In the genomic region with DNA sequence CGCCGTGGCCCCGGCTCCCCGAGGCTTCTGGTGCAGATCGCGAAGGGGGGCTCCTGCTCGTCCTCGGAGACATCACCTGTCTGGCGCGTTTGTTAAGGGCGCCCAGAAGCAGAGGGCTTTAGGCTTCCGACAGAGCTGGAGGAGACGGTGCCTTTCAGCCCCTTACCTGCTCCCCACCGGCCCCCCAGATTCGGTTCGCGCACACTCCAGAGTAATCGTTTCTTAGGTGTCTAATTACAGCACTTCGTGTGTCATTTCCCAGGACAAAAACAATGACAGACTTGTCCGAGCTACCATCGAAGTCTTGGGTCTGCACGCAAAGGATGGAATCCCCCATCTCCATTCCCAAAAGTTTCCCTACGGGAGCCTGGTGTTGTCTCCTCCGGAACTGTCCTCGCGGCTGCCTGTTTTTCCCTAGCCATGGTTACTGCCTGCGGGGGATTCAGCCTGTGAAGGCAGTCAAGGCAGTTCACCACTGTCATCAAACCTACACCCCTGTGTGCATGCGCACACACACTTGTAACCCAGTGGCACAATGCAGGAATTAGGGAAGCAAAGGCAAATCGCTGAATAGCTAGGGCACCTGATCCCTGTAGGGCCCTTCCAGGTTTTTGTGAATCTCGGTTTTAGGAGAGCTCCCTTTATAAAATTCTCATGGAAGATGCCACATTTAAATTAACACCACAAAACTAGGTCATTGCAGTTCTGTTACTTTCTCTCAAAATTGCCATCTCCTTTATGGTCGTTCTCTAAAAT, we compare ENCODE assay signal across 8 cellular contexts. TPM values are rescaled to one million over a fixed set of nuclear protein-coding genes. Genes with fewer than 3 reads are reported as not detected.
DNase-seq lines count a peak whose midpoint lies in the region; ATAC-seq and TF ChIP-seq lines count a peak whose summit lies in the region.

No MANE protein-coding gene starts in this region.

- intact Hi-C loops in testis (cut with DNase I; ENCODE audit: low total_unique reads): no loop called here

- H3K27me3 ChIP-seq in mesenchymal stem cell (ENCODE audit: control insufficient read depth in 1 of 2, insufficient read depth in 1 of 2, low read length in 2 of 2) (no peaks in the 10 kb centered on the region), testis (no peaks in the 10 kb centered on the region)

- TF ChIP-seq CTCF in AG10803 (conservative IDR thresholded peaks at IDR 0.05; ENCODE audit: low read length): no peak; the same call in 1 of the 2 replicates
- no peak for TF ChIP-seq CTCF in HFFc6 (IDR thresholded peaks at IDR 0.05)
- no peak for TF ChIP-seq CTCF in testis (IDR thresholded peaks at IDR 0.05)

- ATAC-seq in SK-N-SH treated with all-trans-retinoic acid at 6 μM for 48 hours: peak; percentile 59

- H3K9me3 ChIP-seq in mesenchymal stem cell (ENCODE audit: control insufficient read depth, low read length) (peaks cover 3% of the 10 kb centered on the region), testis (no peaks in the 10 kb centered on the region)

- H3K27me3 Mint-ChIP-seq in HFFc6 (ENCODE audit: insufficient read depth): peaks cover 2% of the 10 kb centered on the region; the same call in 1 of the 2 replicates

- H3K4ac ChIP-seq in mesenchymal stem cell (ENCODE audit: low read depth in 1 of 2, low read length in 2 of 2): peak overlapping the region; percentile 35 to 79

- H3K4me1 ChIP-seq in mesenchymal stem cell (ENCODE audit: control insufficient read depth, insufficient read depth, low read depth, low read length) (peaks cover 6% of the 10 kb centered on the region), testis (peaks cover 5% of the 10 kb centered on the region)

- peak overlapping the region; percentile 98 for H2BK120ac ChIP-seq in mesenchymal stem cell (ENCODE audit: low read depth, low read length)

- peak overlapping the region; percentile 89 to 94 for H2BK12ac ChIP-seq in mesenchymal stem cell (ENCODE audit: low read length in 2 of 2)

- H2BK5ac ChIP-seq in mesenchymal stem cell (ENCODE audit: low read depth, low read length, poor library complexity, severe bottlenecking): peak overlapping the region; percentile 76

- H3K4me2 ChIP-seq in mesenchymal stem cell (ENCODE audit: low read length, poor library complexity, severe bottlenecking): peak overlapping the region; percentile 83

- peak overlapping the region; percentile 73 for H4K91ac ChIP-seq in mesenchymal stem cell (ENCODE audit: low read length)

- peak overlapping the region; percentile 89 for H3K9ac ChIP-seq in mesenchymal stem cell (ENCODE audit: low read length)

- H3K4me3 Mint-ChIP-seq in HFFc6: peak overlapping the region; percentile 99

- H4K8ac ChIP-seq in mesenchymal stem cell (ENCODE audit: low read length): peak overlapping the region; percentile 97

- H3K4me1 Mint-ChIP-seq in HFFc6 (ENCODE audit: low read depth): peaks cover 19% of the 10 kb centered on the region

- peak overlapping the region; percentile 88 for H2AFZ ChIP-seq in mesenchymal stem cell (ENCODE audit: low read depth, low read length)

- peak; percentile 54 for DNase-seq in AG10803 (ENCODE audit: low read depth)
- peak; percentile 61 for DNase-seq in HFFc6
- no peak for DNase-seq in epithelial cell of prostate (ENCODE audit: low read depth, low spot score)
- DNase-seq in mesenchymal stem cell: peak; percentile 79
- DNase-seq in testis: peak; percentile 83
- DNase-seq in stimulated activated CD4-positive, alpha-beta T cell treated with anti-CD3 and anti-CD28 coated beads, Interleukin-12 subunit alpha, Interleukin-12 subunit beta, amount 100 ng/mL, for 4 hours: no peak
- no peak for DNase-seq in OCI-M2 (lab: John Stamatoyannopoulos, UW; ENCODE audit: unreplicated experiment)

- no peak for TF ChIP-seq POLR2A in testis (IDR thresholded peaks at IDR 0.05)

- H2BK15ac ChIP-seq in mesenchymal stem cell (ENCODE audit: low read depth, poor library complexity, severe bottlenecking): peak overlapping the region; percentile 87

- no peaks in the 10 kb centered on the region for H3K79me1 ChIP-seq in mesenchymal stem cell (replicated peaks; ENCODE audit: low read length, poor library complexity, severe bottlenecking)

- H3K36me3 Mint-ChIP-seq in HFFc6 (ENCODE audit: low read depth): peaks cover 11% of the 10 kb centered on the region; the same call in 1 of the 2 replicates

- 7% methylated on average over 27 of the region's 31 CpGs for WGBS in mesenchymal stem cell
- WGBS in testis, 2 donors: 3 to 11% methylated on average over 19 to 31 of the region's 31 CpGs

- H3K27ac Mint-ChIP-seq in HFFc6: peak overlapping the region; percentile 94

- H3K18ac ChIP-seq in mesenchymal stem cell (ENCODE audit: low read depth in 1 of 2, low read length in 2 of 2): peak overlapping the region; percentile 95 to 97

- H3K27ac ChIP-seq in epithelial cell of prostate (peak overlapping the region; percentile 95), mesenchymal stem cell (ENCODE audit: low read length, poor library complexity, severe bottlenecking) (peak overlapping the region; percentile 93), testis (peak overlapping the region; percentile 95 to 98)

- H2AK5ac ChIP-seq in mesenchymal stem cell (ENCODE audit: low read length, severe bottlenecking): no peak overlapping the region

- no peaks in the 10 kb centered on the region for H3K9me3 Mint-ChIP-seq in HFFc6

- H3K23ac ChIP-seq in mesenchymal stem cell (ENCODE audit: low read length in 2 of 2): peak overlapping the region in 1 of 2 experiments; percentile 72

- H3K4me3 ChIP-seq in AG10803 (ENCODE audit: low read length) (peak overlapping the region; percentile 78), mesenchymal stem cell (ENCODE audit: insufficient read depth in 1 of 2, low read depth in 1 of 2, low read length in 2 of 2) (peak overlapping the region; percentile 89 to 90), testis (peak overlapping the region; percentile 75 to 94)

- H3K36me3 ChIP-seq in mesenchymal stem cell (ENCODE audit: control insufficient read depth in 1 of 2, insufficient read depth in 2 of 2, low read depth in 1 of 2, low read length in 2 of 2) (no peaks in the 10 kb centered on the region), testis (ENCODE audit: low read depth, missing control alignments) (no peaks in the 10 kb centered on the region)

- peak overlapping the region in 1 of 2 experiments; percentile 97 for H3K14ac ChIP-seq in mesenchymal stem cell (ENCODE audit: low read length in 2 of 2)

TF ChIP-seq in SK-N-SH treated with all-trans-retinoic acid at 6 μM for 48 hours, 23 proteins besides CTCF, POLR2A, EP300 and RAD21:
- TF ChIP-seq ISL1 (CRISPR knock-in tag; IDR thresholded peaks at IDR 0.05): no peak

RNA-seq across cellular contexts. Expression of a gene that starts 0.7 kb away (rescaled TPM):
- total RNA-seq in HFFc6 (2021; fragmentation: NEBNext Ultra II Directional; extraction: Animal tissue kit (Norgen Biotek cat#: 25700)): 10 to 100 TPM; 32.8 to 37.8 (median 35.8) TPM
- polyA plus RNA-seq in mesenchymal stem cell (2013, experiment 1 of 2): 23.2 TPM
- polyA plus RNA-seq in mesenchymal stem cell (2013, experiment 2 of 2): 23.2 TPM
- 100 to 1,000 TPM; 105 to 109 TPM for total RNA-seq in testis
- 39.9 TPM for polyA plus RNA-seq in testis (ENCODE audit: insufficient read depth, low read depth, low replicate concordance)

Comparison
In these comparisons a context has a peak if more than half of its experiments do, and no peak if none do; other contexts are left out.
1. DNase-seq: peak in AG10803 (single experiment), HFFc6 (single experiment), mesenchymal stem cell (single experiment) and testis (single experiment); none in epithelial cell of prostate (single experiment), stimulated activated CD4-positive, alpha-beta T cell treated with anti-CD3 and anti-CD28 coated beads, Interleukin-12 subunit alpha, Interleukin-12 subunit beta, amount 100 ng/mL, for 4 hours (single experiment) and OCI-M2 (single experiment).
2. Peak in every context shown above with its lines, with median percentiles within 50 percentile points of each other: H3K4me3 ChIP-seq and H3K27ac ChIP-seq.